Comparison of ENCODE assay signal across 32 cellular contexts in the genomic region with DNA sequence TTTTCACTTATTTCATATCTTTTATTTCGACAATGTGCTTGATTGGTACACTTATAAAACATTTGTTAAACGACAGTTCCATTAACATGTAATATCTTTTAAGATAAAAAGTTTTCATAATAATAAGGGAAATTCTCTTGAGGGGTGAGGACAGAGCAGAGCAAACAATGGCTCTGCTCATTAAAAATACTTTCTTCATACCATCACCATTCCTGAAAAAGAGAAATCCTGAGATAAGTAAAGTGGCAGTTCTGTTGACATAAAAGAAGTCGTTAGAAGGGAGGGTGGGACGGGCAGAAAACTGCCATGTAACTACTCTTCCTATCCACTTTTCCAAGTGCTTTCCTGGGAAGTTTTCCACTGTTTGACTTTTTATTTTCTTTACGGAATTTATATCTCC.
"Had no signal": no experiment of that assay in that cellular context is flagged by ENCODE, and none has a peak within 500 bp of the region (broad histone marks: within the 10 kb centered on the region; RNA-seq: fewer than 3 reads in every experiment).

No MANE protein-coding gene starts in this region.

- H3K27ac Mint-ChIP-seq: activated B cell treated with CpG ODN at 0.5 μM for 24 hours; activated CD4-positive, alpha-beta memory T cell treated with anti-CD3 and anti-CD28 coated beads, Interleukin-2, amount 10 ng/mL, durations not matched to agents 7 days and 5 days; activated CD4-positive, alpha-beta T cell treated with anti-CD3 and anti-CD28 coated beads, Interleukin-2, amount 10 ng/mL, durations not matched to agents 24 days and 14 days; activated CD8-positive, alpha-beta memory T cell treated with anti-CD3 and anti-CD28 coated beads, Interleukin-2, amount 10 ng/mL, durations not matched to agents 7 days and 5 days; activated CD8-positive, alpha-beta T cell treated with anti-CD3 and anti-CD28 coated beads, Interleukin-2, amount 10 ng/mL, durations not matched to agents 7 days and 5 days; activated naive CD4-positive, alpha-beta T cell treated with anti-CD3 and anti-CD28 coated beads, Interleukin-2, amount 10 ng/mL, durations not matched to agents 7 days and 5 days; activated naive CD4-positive, alpha-beta T cell treated with anti-CD3 and anti-CD28 coated beads, Interleukin-2, amount 50 U/mL, for 24 hours; activated naive CD8-positive, alpha-beta T cell; activated naive CD8-positive, alpha-beta T cell treated with anti-CD3 and anti-CD28 coated beads, Interleukin-2, amount 10 ng/mL, durations not matched to agents 7 days and 5 days; activated naive CD8-positive, alpha-beta T cell treated with anti-CD3 and anti-CD28 coated beads, Interleukin-2, amount 50 U/mL, for 24 hours; activated T-cell treated with anti-CD3 and anti-CD28 coated beads, Interleukin-2, amount 50 U/mL, for 24 hours; activated T-helper 2 cell treated with anti-CD3 and anti-CD28 coated beads, Interferon-gamma antibody, Interleukin-2, Interleukin-4, amounts not matched to agents 10 μg/mL and 5 μg/mL and 100 μg/mL, durations not matched to agents 14 hours and 24 hours and 36 hours; T-helper 1 cell treated with Interleukin-12 subunit alpha and Interleukin-12 subunit beta and Interleukin-4 antibody, amounts not matched to agents 30 μg/mL and 1 μg/mL, for 36 hours; T-helper 2 cell treated with Interferon-gamma antibody and Interleukin-4, amounts not matched to agents 5 μg/mL and 100 μg/mL, for 36 hours had no signal

- H3K27me3 Mint-ChIP-seq: activated B cell treated with CpG ODN at 0.5 μM for 24 hours; activated CD4-positive, alpha-beta memory T cell treated with anti-CD3 and anti-CD28 coated beads, Interleukin-2, amount 10 ng/mL, durations not matched to agents 7 days and 5 days; activated naive CD4-positive, alpha-beta T cell treated with anti-CD3 and anti-CD28 coated beads, Interleukin-2, amount 10 ng/mL, durations not matched to agents 7 days and 5 days; activated naive CD4-positive, alpha-beta T cell treated with anti-CD3 and anti-CD28 coated beads, Interleukin-2, amount 50 U/mL, for 24 hours; activated naive CD8-positive, alpha-beta T cell treated with anti-CD3 and anti-CD28 coated beads, Interleukin-2, amount 50 U/mL, for 24 hours had no signal

- H3K4me1 ChIP-seq: breast epithelium had no signal

- DNase-seq: activated B cell treated with CpG ODN at 0.5 μM for 24 hours; activated CD4-positive, alpha-beta memory T cell treated with anti-CD3 and anti-CD28 coated beads, Interleukin-2, amount 10 ng/mL, durations not matched to agents 7 days and 5 days; activated CD4-positive, alpha-beta T cell treated with anti-CD3 and anti-CD28 coated beads for 4 hours; activated CD4-positive, alpha-beta T cell treated with anti-CD3 and anti-CD28 coated beads, Interleukin-2, amount 10 ng/mL, durations not matched to agents 24 days and 14 days; activated CD4-positive, alpha-beta T cell treated with anti-CD3 and anti-CD28 coated beads, Interleukin-2, amount 50 U/mL, for 48 hours; activated CD4-positive, CD25-positive, alpha-beta regulatory T cell treated with anti-CD3 and anti-CD28 coated beads, Interleukin-2, amount 50 U/mL, for 72 hours; activated CD8-positive, alpha-beta memory T cell treated with anti-CD3 and anti-CD28 coated beads for 24 hours; activated CD8-positive, alpha-beta memory T cell treated with anti-CD3 and anti-CD28 coated beads, Interleukin-2, amount 10 ng/mL, durations not matched to agents 7 days and 5 days; activated CD8-positive, alpha-beta memory T cell treated with anti-CD3 and anti-CD28 coated beads, Interleukin-2, amount 50 U/mL, for 48 hours; activated CD8-positive, alpha-beta T cell treated with anti-CD3 and anti-CD28 coated beads, Interleukin-2, amount 10 ng/mL, durations not matched to agents 7 days and 5 days; activated effector memory CD4-positive, alpha-beta T cell treated with Interleukin-2 at 50 U/mL for 16 hours; activated gamma-delta T cell; activated naive CD4-positive, alpha-beta T cell treated with anti-CD3 and anti-CD28 coated beads, Interleukin-2, amount 10 ng/mL, durations not matched to agents 7 days and 5 days; activated naive CD4-positive, alpha-beta T cell treated with Interleukin-2 at 50 U/mL for 16 hours; activated naive CD8-positive, alpha-beta T cell treated with anti-CD3 and anti-CD28 coated beads, Interleukin-2, amount 10 ng/mL, durations not matched to agents 7 days and 5 days; activated naive CD8-positive, alpha-beta T cell treated with anti-CD3 and anti-CD28 coated beads, Interleukin-2, amount 50 U/mL, for 24 hours; activated T-cell treated with anti-CD3 and anti-CD28 coated beads, Interleukin-2, amount 50 U/mL, for 24 hours; activated T-cell treated with anti-CD3 and anti-CD28 coated beads, Interleukin-2, amount 50 U/mL, for 48 hours; amygdala; anterior cingulate cortex; brain microvascular endothelial cell; central memory CD4-positive, alpha-beta T cell; T-helper 2 cell; T-helper 9 cell had no signal

- H3K27ac ChIP-seq: ascending aorta, brain microvascular endothelial cell, breast epithelium, VCaP had no signal

- H3K27me3 ChIP-seq: ascending aorta, brain microvascular endothelial cell, breast epithelium had no signal

- H3K36me3 ChIP-seq: ascending aorta, brain microvascular endothelial cell, breast epithelium had no signal

- H3K4me1 Mint-ChIP-seq: activated B cell treated with CpG ODN at 0.5 μM for 24 hours; activated CD4-positive, alpha-beta memory T cell treated with anti-CD3 and anti-CD28 coated beads, Interleukin-2, amount 10 ng/mL, durations not matched to agents 7 days and 5 days; activated CD4-positive, alpha-beta T cell treated with anti-CD3 and anti-CD28 coated beads, Interleukin-2, amount 10 ng/mL, durations not matched to agents 24 days and 14 days; activated CD8-positive, alpha-beta memory T cell treated with anti-CD3 and anti-CD28 coated beads, Interleukin-2, amount 10 ng/mL, durations not matched to agents 7 days and 5 days; activated naive CD4-positive, alpha-beta T cell treated with anti-CD3 and anti-CD28 coated beads, Interleukin-2, amount 10 ng/mL, durations not matched to agents 7 days and 5 days; activated naive CD4-positive, alpha-beta T cell treated with anti-CD3 and anti-CD28 coated beads, Interleukin-2, amount 50 U/mL, for 24 hours; activated naive CD8-positive, alpha-beta T cell treated with anti-CD3 and anti-CD28 coated beads, Interleukin-2, amount 10 ng/mL, durations not matched to agents 7 days and 5 days; activated naive CD8-positive, alpha-beta T cell treated with anti-CD3 and anti-CD28 coated beads, Interleukin-2, amount 50 U/mL, for 24 hours had no signal

- H3K9me3 ChIP-seq: ascending aorta, breast epithelium had no signal

- H3K9me3 Mint-ChIP-seq: activated B cell treated with CpG ODN at 0.5 μM for 24 hours; activated CD4-positive, alpha-beta memory T cell treated with anti-CD3 and anti-CD28 coated beads, Interleukin-2, amount 10 ng/mL, durations not matched to agents 7 days and 5 days; activated CD4-positive, alpha-beta T cell treated with anti-CD3 and anti-CD28 coated beads, Interleukin-2, amount 10 ng/mL, durations not matched to agents 24 days and 14 days; activated naive CD4-positive, alpha-beta T cell treated with anti-CD3 and anti-CD28 coated beads, Interleukin-2, amount 10 ng/mL, durations not matched to agents 7 days and 5 days; activated naive CD4-positive, alpha-beta T cell treated with anti-CD3 and anti-CD28 coated beads, Interleukin-2, amount 50 U/mL, for 24 hours; activated naive CD8-positive, alpha-beta T cell treated with anti-CD3 and anti-CD28 coated beads, Interleukin-2, amount 10 ng/mL, durations not matched to agents 7 days and 5 days; activated naive CD8-positive, alpha-beta T cell treated with anti-CD3 and anti-CD28 coated beads, Interleukin-2, amount 50 U/mL, for 24 hours; activated T-cell treated with anti-CD3 and anti-CD28 coated beads, Interleukin-2, amount 50 U/mL, for 24 hours; activated T-helper 2 cell treated with anti-CD3 and anti-CD28 coated beads, Interferon-gamma antibody, Interleukin-2, Interleukin-4, amounts not matched to agents 10 μg/mL and 5 μg/mL and 100 μg/mL, durations not matched to agents 14 hours and 24 hours and 36 hours; T-helper 1 cell treated with Interleukin-12 subunit alpha and Interleukin-12 subunit beta and Interleukin-4 antibody, amounts not matched to agents 30 μg/mL and 1 μg/mL, for 36 hours; T-helper 2 cell treated with Interferon-gamma antibody and Interleukin-4, amounts not matched to agents 5 μg/mL and 100 μg/mL, for 36 hours had no signal

- H3K4me3 ChIP-seq: ascending aorta, breast epithelium had no signal

- H3K4me3 Mint-ChIP-seq: activated B cell treated with CpG ODN at 0.5 μM for 24 hours; activated CD4-positive, alpha-beta memory T cell treated with anti-CD3 and anti-CD28 coated beads, Interleukin-2, amount 10 ng/mL, durations not matched to agents 7 days and 5 days; activated CD4-positive, alpha-beta T cell treated with anti-CD3 and anti-CD28 coated beads, Interleukin-2, amount 10 ng/mL, durations not matched to agents 24 days and 14 days; activated CD8-positive, alpha-beta memory T cell treated with anti-CD3 and anti-CD28 coated beads, Interleukin-2, amount 10 ng/mL, durations not matched to agents 7 days and 5 days; activated CD8-positive, alpha-beta T cell treated with anti-CD3 and anti-CD28 coated beads, Interleukin-2, amount 10 ng/mL, durations not matched to agents 7 days and 5 days; activated naive CD4-positive, alpha-beta T cell treated with anti-CD3 and anti-CD28 coated beads, Interleukin-2, amount 10 ng/mL, durations not matched to agents 7 days and 5 days; activated naive CD4-positive, alpha-beta T cell treated with anti-CD3 and anti-CD28 coated beads, Interleukin-2, amount 50 U/mL, for 24 hours; activated naive CD8-positive, alpha-beta T cell; activated naive CD8-positive, alpha-beta T cell treated with anti-CD3 and anti-CD28 coated beads, Interleukin-2, amount 10 ng/mL, durations not matched to agents 7 days and 5 days; activated naive CD8-positive, alpha-beta T cell treated with anti-CD3 and anti-CD28 coated beads, Interleukin-2, amount 50 U/mL, for 24 hours; activated T-cell treated with anti-CD3 and anti-CD28 coated beads, Interleukin-2, amount 50 U/mL, for 24 hours; T-helper 1 cell treated with Interleukin-12 subunit alpha and Interleukin-12 subunit beta and Interleukin-4 antibody, amounts not matched to agents 30 μg/mL and 1 μg/mL, for 36 hours; T-helper 2 cell treated with Interferon-gamma antibody and Interleukin-4, amounts not matched to agents 5 μg/mL and 100 μg/mL, for 36 hours had no signal

- H3K36me3 Mint-ChIP-seq: activated CD8-positive, alpha-beta memory T cell treated with anti-CD3 and anti-CD28 coated beads, Interleukin-2, amount 10 ng/mL, durations not matched to agents 7 days and 5 days; activated naive CD4-positive, alpha-beta T cell treated with anti-CD3 and anti-CD28 coated beads, Interleukin-2, amount 10 ng/mL, durations not matched to agents 7 days and 5 days; activated naive CD4-positive, alpha-beta T cell treated with anti-CD3 and anti-CD28 coated beads, Interleukin-2, amount 50 U/mL, for 24 hours; activated naive CD8-positive, alpha-beta T cell; activated naive CD8-positive, alpha-beta T cell treated with anti-CD3 and anti-CD28 coated beads, Interleukin-2, amount 10 ng/mL, durations not matched to agents 7 days and 5 days had no signal
